ENCODE assay signal across 19 cellular contexts in the genomic region with DNA sequence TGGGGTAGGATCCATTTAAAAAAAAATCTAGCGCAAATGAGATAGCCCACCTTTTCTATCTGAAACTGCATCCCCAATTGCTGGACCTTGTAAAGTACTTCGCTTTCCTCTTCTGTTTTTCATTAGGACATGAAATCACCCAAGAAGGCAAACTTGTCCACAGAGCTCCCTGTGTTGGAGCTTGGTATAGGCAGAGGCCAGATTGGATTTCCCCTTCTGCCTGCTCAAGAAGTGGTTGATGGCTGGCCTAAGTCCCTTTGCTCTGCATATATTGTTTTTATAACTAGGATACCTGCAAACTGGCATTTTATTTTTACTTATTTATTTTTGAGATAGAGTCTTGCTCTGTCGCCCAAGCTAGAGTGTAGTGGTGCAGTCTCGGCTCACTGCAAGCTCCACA.
"Had no signal": no experiment of that assay in that cellular context is flagged by ENCODE, and none has a peak within 500 bp of the region (broad histone marks: within the 10 kb centered on the region; RNA-seq: fewer than 3 reads in every experiment).

No MANE protein-coding gene starts in this region.

- H3K9me3 ChIP-seq: adrenal gland, gastrocnemius medialis, heart right ventricle, left ventricle myocardium inferior, right atrium auricular region, upper lobe of right lung had no signal

- ATAC-seq: gastrocnemius medialis had no signal

- H3K9me3 Mint-ChIP-seq: activated naive CD4-positive, alpha-beta T cell treated with anti-CD3 and anti-CD28 coated beads for 36 hours; central memory CD8-positive, alpha-beta T cell had no signal

- H3K27me3 ChIP-seq: adrenal gland, gastrocnemius medialis, heart right ventricle, right atrium auricular region, upper lobe of right lung had no signal

- H3K4me3 Mint-ChIP-seq: activated naive CD4-positive, alpha-beta T cell treated with anti-CD3 and anti-CD28 coated beads for 36 hours; central memory CD8-positive, alpha-beta T cell had no signal

- H3K27ac ChIP-seq: adrenal gland, epithelial cell of prostate, gastrocnemius medialis, left ventricle myocardium inferior, right atrium auricular region, upper lobe of right lung had no signal

- H3K27me3 Mint-ChIP-seq: central memory CD8-positive, alpha-beta T cell had no signal

- H3K4me3 ChIP-seq: adrenal gland, gastrocnemius medialis, heart right ventricle, left ventricle myocardium inferior, right atrium auricular region, upper lobe of right lung had no signal

- DNase-seq: activated CD4-positive, alpha-beta T cell treated with anti-CD3 and anti-CD28 coated beads, Interleukin-2, amount 50 U/mL, for 4 hours; activated CD4-positive, CD25-positive, alpha-beta regulatory T cell treated with anti-CD3 and anti-CD28 coated beads, Interleukin-2, amount 50 U/mL, for 72 hours; activated naive CD4-positive, alpha-beta T cell treated with anti-CD3 and anti-CD28 coated beads for 36 hours; activated T-cell treated with anti-CD3 and anti-CD28 coated beads, Interleukin-2, amount 50 U/mL, for 48 hours; cortex of kidney; effector memory CD4-positive, alpha-beta T cell; gastrocnemius medialis; left ventricle myocardium inferior; mesendoderm; posterior cingulate gyrus; stimulated activated CD4-positive, alpha-beta T cell treated with anti-CD3 and anti-CD28 coated beads, Interleukin-1b, Interleukin-23, amount 100 ng/mL, for 48 hours; stimulated activated naive CD4-positive, alpha-beta T cell treated with Interleukin-2 at 50 U/mL for 16 hours; T-helper 2 cell; upper lobe of right lung had no signal

- H3K27ac Mint-ChIP-seq: activated naive CD4-positive, alpha-beta T cell treated with anti-CD3 and anti-CD28 coated beads for 36 hours had no signal
